8 cellular contexts compared by ENCODE assay signal in the genomic region with DNA sequence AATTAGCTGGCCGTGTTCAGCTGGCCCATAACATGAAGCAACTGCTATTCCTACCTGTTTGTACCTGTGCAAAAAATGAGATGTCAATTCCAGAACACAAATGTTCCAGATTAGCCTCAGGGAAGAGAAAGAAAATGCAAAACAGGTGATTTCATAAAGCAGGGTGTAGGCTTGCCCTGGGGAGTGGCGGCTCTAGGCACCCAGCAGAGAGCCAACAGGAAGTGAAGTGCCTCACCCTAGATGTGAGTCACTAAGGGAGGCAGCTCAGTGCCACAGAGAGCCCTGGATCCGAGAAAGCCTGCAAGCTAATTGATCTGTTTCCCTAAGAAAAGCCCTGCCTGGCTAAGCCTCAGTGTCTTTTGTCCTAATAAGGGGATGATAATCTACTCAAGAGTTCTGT.
DNase-seq lines count a peak whose midpoint lies in the region; ATAC-seq and TF ChIP-seq lines count a peak whose summit lies in the region.

No MANE protein-coding gene starts in this region.

- peaks cover 9% of the 10 kb centered on the region; the same call in 1 of the 2 replicates for H3K36me3 ChIP-seq in HUES64 (ENCODE audit: insufficient read depth, low read length)
- no peaks in the 10 kb centered on the region for H3K36me3 ChIP-seq in ascending aorta

- intact Hi-C loops in ascending aorta (cut with DNase I): loop anchor here (5.0 kb wide), 1 partner anchor 41 kb away; no protein-coding TSS in a partner anchor

- 43% methylated on average over 3 of the region's 3 CpGs for WGBS in HUES64

- no peak for TF ChIP-seq CTCF in ascending aorta (IDR thresholded peaks at IDR 0.05)

- H3K4me3 ChIP-seq in HUES64 (ENCODE audit: low read length): no peak overlapping the region
- H3K4me3 ChIP-seq in ascending aorta: no peak overlapping the region

- H3K27ac ChIP-seq in HUES64 (ENCODE audit: low read depth, low read length) (peak overlapping the region; percentile 70), ascending aorta (no peak overlapping the region)

- no peak overlapping the region for H3K9ac ChIP-seq in HUES64 (ENCODE audit: low read depth, low read length)

- DNase-seq in DMS153 (lab: John Stamatoyannopoulos, UW) (peak; percentile 62), activated T-helper 1 cell treated with Interleukin-2 at 50 U/mL for 16 hours (ENCODE audit: low read depth) (peak; percentile 13), kidney tubule cell (ENCODE audit: low spot score) (peak; percentile 92), foreskin melanocyte (no peak), ascending aorta (ENCODE audit: low spot score in 2 of 2) (no peak), NCI-H2171 (lab: John Stamatoyannopoulos, UW) (no peak)

- ATAC-seq in GM21529 (IDR thresholded peaks at IDR 0.05; ENCODE audit: unreplicated experiment): peak; percentile 87

- H3K27me3 ChIP-seq in HUES64 (ENCODE audit: insufficient read depth, low read length) (no peaks in the 10 kb centered on the region), ascending aorta (no peaks in the 10 kb centered on the region)

- H3K4me1 ChIP-seq in HUES64 (ENCODE audit: insufficient read depth, low read length) (peaks cover 14% of the 10 kb centered on the region), ascending aorta (no peaks in the 10 kb centered on the region)

- H3K9me3 ChIP-seq in HUES64 (ENCODE audit: insufficient read depth, low read depth, low read length) (no peaks in the 10 kb centered on the region), ascending aorta (no peaks in the 10 kb centered on the region)

Comparison
In these comparisons a context has a peak if more than half of its experiments do, and no peak if none do; other contexts are left out.
1. DNase-seq: peak in DMS153 (single experiment), activated T-helper 1 cell treated with Interleukin-2 at 50 U/mL for 16 hours (single experiment) and kidney tubule cell (single experiment); none in foreskin melanocyte (single experiment), ascending aorta (0 of 2) and NCI-H2171 (single experiment).